Comparison of ENCODE assay signal across 24 cellular contexts in genomic region chr19:45827459-45828093, GRCh38. TPM values are rescaled to one million over a fixed set of nuclear protein-coding genes. Genes with fewer than 3 reads are reported as not detected.
"Had no signal": no experiment of that assay in that cellular context is flagged by ENCODE, and none has a peak within 500 bp of the region (broad histone marks: within the 10 kb centered on the region; RNA-seq: fewer than 3 reads in every experiment).

No MANE protein-coding gene starts in this region.

- ATAC-seq: activated CD8-positive, alpha-beta memory T cell treated with anti-CD3 and anti-CD28 coated beads, Interleukin-2, amount 10 ng/mL, durations not matched to agents 7 days and 5 days; activated T-helper 17 cell treated with anti-CD3 and anti-CD28 coated beads, Interleukin-2, amount 50 U/mL, for 72 hours; esophagus mucosa; gastrocnemius medialis; upper lobe of right lung had no signal

- H3K27me3 Mint-ChIP-seq: activated CD4-positive, alpha-beta memory T cell treated with anti-CD3 and anti-CD28 coated beads, Interleukin-2, amount 10 ng/mL, durations not matched to agents 7 days and 5 days; activated CD8-positive, alpha-beta memory T cell treated with anti-CD3 and anti-CD28 coated beads, Interleukin-2, amount 10 ng/mL, durations not matched to agents 7 days and 5 days; activated T-helper 17 cell treated with anti-CD3 and anti-CD28 coated beads, Interleukin-2, amount 50 U/mL, for 72 hours had no signal

- H3K27ac Mint-ChIP-seq: activated CD4-positive, alpha-beta memory T cell treated with anti-CD3 and anti-CD28 coated beads, Interleukin-2, amount 10 ng/mL, durations not matched to agents 7 days and 5 days; activated CD8-positive, alpha-beta memory T cell treated with anti-CD3 and anti-CD28 coated beads, Interleukin-2, amount 10 ng/mL, durations not matched to agents 7 days and 5 days; activated T-helper 17 cell treated with anti-CD3 and anti-CD28 coated beads, Interleukin-2, amount 50 U/mL, for 72 hours had no signal

- H3K4me3 Mint-ChIP-seq: activated CD4-positive, alpha-beta memory T cell treated with anti-CD3 and anti-CD28 coated beads, Interleukin-2, amount 10 ng/mL, durations not matched to agents 7 days and 5 days; activated CD8-positive, alpha-beta memory T cell treated with anti-CD3 and anti-CD28 coated beads, Interleukin-2, amount 10 ng/mL, durations not matched to agents 7 days and 5 days; activated T-helper 17 cell treated with anti-CD3 and anti-CD28 coated beads, Interleukin-2, amount 50 U/mL, for 72 hours had no signal

- H3K9me3 Mint-ChIP-seq: activated CD4-positive, alpha-beta memory T cell treated with anti-CD3 and anti-CD28 coated beads, Interleukin-2, amount 10 ng/mL, durations not matched to agents 7 days and 5 days; activated T-helper 17 cell treated with anti-CD3 and anti-CD28 coated beads, Interleukin-2, amount 50 U/mL, for 72 hours had no signal

- H3K4me1 Mint-ChIP-seq: activated T-helper 17 cell treated with anti-CD3 and anti-CD28 coated beads, Interleukin-2, amount 50 U/mL, for 72 hours had no signal

- H3K9me3 ChIP-seq: ascending aorta, breast epithelium, gastrocnemius medialis, heart right ventricle, left ventricle myocardium inferior, ovary, sigmoid colon, upper lobe of right lung had no signal

- FAIRE-seq: endometrium had no signal

- H3K27ac ChIP-seq: ascending aorta, breast epithelium, coronary artery, gastrocnemius medialis, heart right ventricle, left ventricle myocardium inferior, ovary, sigmoid colon, upper lobe of right lung had no signal

- DNase-seq: activated CD4-positive, alpha-beta memory T cell treated with anti-CD3 and anti-CD28 coated beads, Interleukin-2, amount 10 ng/mL, durations not matched to agents 7 days and 5 days; activated CD4-positive, alpha-beta T cell treated with anti-CD3 and anti-CD28 coated beads for 48 hours; activated CD4-positive, CD25-positive, alpha-beta regulatory T cell; activated CD8-positive, alpha-beta memory T cell treated with anti-CD3 and anti-CD28 coated beads, Interleukin-2, amount 10 ng/mL, durations not matched to agents 7 days and 5 days; activated naive CD4-positive, alpha-beta T cell treated with Interleukin-2 at 50 U/mL for 16 hours; gastrocnemius medialis; heart right ventricle; kidney glomerular epithelial cell; left ventricle myocardium inferior; mammary epithelial cell; midbrain; ovary; sigmoid colon; stimulated activated naive CD4-positive, alpha-beta T cell; T-helper 2 cell; upper lobe of right lung had no signal

- H3K4me1 ChIP-seq: ascending aorta, upper lobe of right lung had no signal

- H3K4me3 ChIP-seq: ascending aorta, breast epithelium, coronary artery, gastrocnemius medialis, heart right ventricle, left ventricle myocardium inferior, ovary, sigmoid colon, upper lobe of right lung had no signal

- H3K27me3 ChIP-seq: ascending aorta, breast epithelium, gastrocnemius medialis, heart right ventricle, ovary, sigmoid colon, upper lobe of right lung had no signal

- H3K36me3 ChIP-seq: ovary had no signal

RNA-seq across cellular contexts. Expression of gene RSPH6A, which starts 12.5 kb away (rescaled TPM):
- total RNA-seq: ascending aorta, gastrocnemius medialis, left ventricle myocardium inferior, sigmoid colon had no signal
- polyA plus RNA-seq: heart right ventricle, mammary epithelial cell, neural cell, ovary had no signal

RNA-seq across cellular contexts. Expression of gene FOXA3, which starts 36.5 kb away (rescaled TPM):
- total RNA-seq: activated CD4-positive, alpha-beta memory T cell treated with anti-CD3 and anti-CD28 coated beads, Interleukin-2, amount 10 ng/mL, durations not matched to agents 7 days and 5 days; ascending aorta; esophagus mucosa; gastrocnemius medialis; left ventricle myocardium inferior; mammary epithelial cell; myocyte had no signal
- polyA plus RNA-seq: mammary epithelial cell, neural cell had no signal
